11 cellular contexts compared by ENCODE assay signal in the genomic region with DNA sequence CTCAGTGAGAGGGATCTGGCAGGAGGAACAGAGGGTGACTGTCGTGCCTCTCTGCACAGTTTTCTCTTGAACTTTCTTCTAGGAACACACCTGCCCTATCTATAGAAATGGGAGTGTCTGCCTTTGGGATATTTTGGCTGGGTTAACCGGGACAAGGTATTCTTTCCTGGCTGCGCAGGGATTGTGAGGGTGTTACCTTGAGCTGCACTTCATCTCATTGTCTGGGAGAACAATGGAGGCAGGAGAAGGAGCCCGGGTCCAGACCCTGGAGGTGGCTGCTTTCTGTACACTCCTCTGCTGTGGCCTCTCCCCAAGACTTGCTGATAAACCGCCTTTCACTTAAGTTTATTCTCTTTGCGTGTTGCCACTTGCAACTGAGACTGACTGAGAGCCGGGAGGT.
"Had no signal": no experiment of that assay in that cellular context is flagged by ENCODE, and none has a peak within 500 bp of the region (broad histone marks: within the 10 kb centered on the region; RNA-seq: fewer than 3 reads in every experiment).

No MANE protein-coding gene starts in this region.

- H3K27ac ChIP-seq: GM23248 had no signal

- H3K4me3 Mint-ChIP-seq: GM23338, H9, HFFc6 had no signal

- FAIRE-seq: H1, H54 had no signal

- H3K4me1 ChIP-seq: HAP-1 had no signal

- H3K27ac Mint-ChIP-seq: GM23338, H9, HFFc6 had no signal

- DNase-seq: GM23248, GOT3, H7, H9, HCEC 1CT, HFFc6 had no signal

- H3K4me2 ChIP-seq: GM23338 had no signal

- H3K4me3 ChIP-seq: GM23248, GM23338, HAP-1 had no signal

- H3K9me3 Mint-ChIP-seq: GM23338, H9 had no signal

- ATAC-seq: GM23338, HCT116 had no signal

- H3K36me3 ChIP-seq: HAP-1 had no signal

- H3K9me3 ChIP-seq: HAP-1 had no signal
